18 cellular contexts compared by ENCODE assay signal in genomic region chr5:154677921-154678320, GRCh38.
DNase-seq lines count a peak whose midpoint lies in the region; ATAC-seq, FAIRE-seq and TF ChIP-seq lines count a peak whose summit lies in the region.
"Had no signal": no experiment of that assay in that cellular context is flagged by ENCODE, and none has a peak within 500 bp of the region (broad histone marks: within the 10 kb centered on the region; RNA-seq: fewer than 3 reads in every experiment).

No MANE protein-coding gene starts in this region.

- H3K4me1 Mint-ChIP-seq in MCF 10A (ENCODE audit: insufficient read depth, unreplicated experiment) (peaks cover 7% of the 10 kb centered on the region), type B pancreatic cell (ENCODE audit: unreplicated experiment) (no peaks in the 10 kb centered on the region)
- H3K4me1 Mint-ChIP-seq in CD8-positive, alpha-beta T cell (ENCODE audit: low read depth) = peaks cover 1% of the 10 kb centered on the region
- H3K4me1 Mint-ChIP-seq: activated CD4-positive, alpha-beta T cell treated with anti-CD3 and anti-CD28 coated beads, Interleukin-2, amount 10 ng/mL, durations not matched to agents 7 days and 5 days had no signal

- H3K9ac ChIP-seq in HepG2 (ENCODE audit: insufficient read depth, low read depth, low read length) = no peak overlapping the region
- H3K9ac ChIP-seq: KMS-11 had no signal

- H3K4me1 ChIP-seq in HepG2 (ENCODE audit: insufficient read depth, low read length) (peaks cover 46% of the 10 kb centered on the region), right lobe of liver (peaks cover 0 to 4% (median 0%) of the 10 kb centered on the region in 4 donors), foreskin keratinocyte (peaks cover under 1% of the 10 kb centered on the region), thyroid gland (peaks cover 0 to 4% of the 10 kb centered on the region in 2 donors)
- no peaks in the 10 kb centered on the region for H3K4me1 ChIP-seq in CD8-positive, alpha-beta T cell (ENCODE audit: insufficient read depth, low read length)

- no peaks in the 10 kb centered on the region for H3K36me3 Mint-ChIP-seq in MCF 10A (ENCODE audit: insufficient read depth, unreplicated experiment)
- no peaks in the 10 kb centered on the region for H3K36me3 Mint-ChIP-seq in type B pancreatic cell
- no peaks in the 10 kb centered on the region for H3K36me3 Mint-ChIP-seq in CD8-positive, alpha-beta T cell
- H3K36me3 Mint-ChIP-seq: activated naive CD4-positive, alpha-beta T cell treated with anti-CD3 and anti-CD28 coated beads, Interleukin-2, amount 10 ng/mL, durations not matched to agents 7 days and 5 days had no signal

- no peaks in the 10 kb centered on the region for H4K20me1 ChIP-seq in HepG2 (ENCODE audit: insufficient read depth, low read length)

- H3K27ac ChIP-seq in HepG2 (ENCODE audit: extremely low read length, insufficient read depth, low read length) (no peak overlapping the region), right lobe of liver (no peak overlapping the region), foreskin keratinocyte (no peak overlapping the region), thyroid gland (no peak overlapping the region)
- H3K27ac ChIP-seq in CD8-positive, alpha-beta T cell (ENCODE audit: low read depth, low read length) = no peak overlapping the region
- H3K27ac ChIP-seq: KMS-11 had no signal

- 8% methylated on average over 2 of the region's 2 CpGs for WGBS in HepG2 (ENCODE audit: low lambda C conversion rate)
- 34% methylated on average over 2 of the region's 2 CpGs for WGBS in right lobe of liver (ENCODE audit: insufficient coverage, low coverage, low lambda C conversion rate, missing lambda C conversion rate)
- WGBS in thyroid gland, 2 donors = 13 to 28% methylated on average over 2 of the region's 2 CpGs

- no peak for TF ChIP-seq RAD21 in HepG2 (CRISPR knock-in tag; IDR thresholded peaks at IDR 0.05)

- H3K36me3 ChIP-seq in HepG2 (replicated peaks in 1 of 2; ENCODE audit: control insufficient read depth in 1 of 2, insufficient read depth in 2 of 2, low read length in 2 of 2) = no peaks in the 10 kb centered on the region
- H3K36me3 ChIP-seq in right lobe of liver = no peaks in the 10 kb centered on the region
- H3K36me3 ChIP-seq in thyroid gland = no peaks in the 10 kb centered on the region
- H3K36me3 ChIP-seq in CD8-positive, alpha-beta T cell (ENCODE audit: insufficient read depth, low read length) = no peaks in the 10 kb centered on the region

- no peak for TF ChIP-seq EP300 in HepG2 (IDR thresholded peaks at IDR 0.05; ENCODE audit: low read depth in 2 of 2, low read length in 2 of 2)
- TF ChIP-seq EP300 in HepG2 (CRISPR knock-in tag; IDR thresholded peaks at IDR 0.05; ENCODE audit: borderline replicate concordance) = no peak

- DNase-seq in HepG2 (ENCODE audit: low spot score) (no peak), right lobe of liver (no peak), MCF 10A (ENCODE audit: unreplicated experiment) (peak; percentile 22), foreskin keratinocyte (peak; percentile 40 to 70), type B pancreatic cell (ENCODE audit: extremely low spot score, unreplicated experiment) (no peak), thyroid gland (no peak), posterior cingulate gyrus (no peak)
- DNase-seq in CD8-positive, alpha-beta T cell = no peak
- DNase-seq: activated CD4-positive, alpha-beta T cell treated with anti-CD3 and anti-CD28 coated beads, Interleukin-2, amount 10 ng/mL, durations not matched to agents 7 days and 5 days; activated naive CD4-positive, alpha-beta T cell treated with anti-CD3 and anti-CD28 coated beads, Interleukin-2, amount 10 ng/mL, durations not matched to agents 7 days and 5 days; central memory CD4-positive, alpha-beta T cell; endodermal cell; GDM1; kidney glomerular epithelial cell; NCI-H1436 treated with DMSO at 0.1 percent for 48 hours had no signal

- H3K9me3 Mint-ChIP-seq in MCF 10A (ENCODE audit: unreplicated experiment) (no peaks in the 10 kb centered on the region), type B pancreatic cell (no peaks in the 10 kb centered on the region)
- no peaks in the 10 kb centered on the region for H3K9me3 Mint-ChIP-seq in CD8-positive, alpha-beta T cell
- H3K9me3 Mint-ChIP-seq: activated naive CD4-positive, alpha-beta T cell treated with anti-CD3 and anti-CD28 coated beads, Interleukin-2, amount 10 ng/mL, durations not matched to agents 7 days and 5 days had no signal

- FAIRE-seq in HepG2 (lab: Jason Lieb, UNC) = peak; percentile 62
- FAIRE-seq: TTC549 had no signal

- no peaks in the 10 kb centered on the region for H3K27me3 Mint-ChIP-seq in MCF 10A (ENCODE audit: insufficient read depth, unreplicated experiment)
- H3K27me3 Mint-ChIP-seq in type B pancreatic cell = no peaks in the 10 kb centered on the region
- H3K27me3 Mint-ChIP-seq in CD8-positive, alpha-beta T cell (ENCODE audit: low read depth) = no peaks in the 10 kb centered on the region
- H3K27me3 Mint-ChIP-seq: progenitor cell of endocrine pancreas had no signal

- peak overlapping the region; percentile 21; the same call in 1 of the 2 replicates for H3K4me2 ChIP-seq in HepG2 (ENCODE audit: low read depth, low read length)
- H3K4me2 ChIP-seq: KMS-11 had no signal

- no peak overlapping the region for H3K4me3 ChIP-seq in HepG2 (replicated peaks in 1 of 3; ENCODE audit: insufficient read depth in 1 of 3, low read depth in 2 of 3, low read length in 3 of 3)
- no peak overlapping the region for H3K4me3 ChIP-seq in right lobe of liver
- no peak overlapping the region for H3K4me3 ChIP-seq in thyroid gland (replicated peaks in 1 of 3)
- H3K4me3 ChIP-seq in CD8-positive, alpha-beta T cell (ENCODE audit: low read depth, low read length) = no peak overlapping the region

- POLR2A ChIA-PET in HepG2 (lab: Yijun Ruan, JAX) = interaction anchor here (0.8 to 0.9 kb wide), 2 partner anchors 31 to 36 kb away, joined by 3 to 4 read pairs; no protein-coding TSS in a partner anchor
- POLR2A ChIA-PET in MCF 10A (lab: Yijun Ruan, JAX) = interaction anchor here (0.6 to 2.1 kb wide), 10 partner anchors 8 to 182 kb away, joined by 3 to 7 read pairs (median 3); no protein-coding TSS in a partner anchor
- POLR2A ChIA-PET in CD8-positive, alpha-beta T cell (lab: Charles Lee) = no interaction called here

- in situ Hi-C loops in HepG2 (cut with HindIII; ENCODE audit: extremely low pct_ligation_motif_present, low pct_unique_long_range_greater_than_20kb) = no loop called here

- BruUV-seq in HepG2 (replicated peaks; lab: Mats Ljungman, UMichigan) (no TSS peak), MCF 10A (replicated peaks; lab: Mats Ljungman, UMichigan) (no TSS peak)

- H3K4me3 Mint-ChIP-seq in MCF 10A (ENCODE audit: unreplicated experiment) = no peak overlapping the region
- no peak overlapping the region for H3K4me3 Mint-ChIP-seq in type B pancreatic cell
- H3K4me3 Mint-ChIP-seq in CD8-positive, alpha-beta T cell = no peak overlapping the region
- H3K4me3 Mint-ChIP-seq: activated CD4-positive, alpha-beta T cell treated with anti-CD3 and anti-CD28 coated beads, Interleukin-2, amount 10 ng/mL, durations not matched to agents 7 days and 5 days; activated naive CD4-positive, alpha-beta T cell treated with anti-CD3 and anti-CD28 coated beads, Interleukin-2, amount 10 ng/mL, durations not matched to agents 7 days and 5 days; endodermal cell had no signal

- H3K9me3 ChIP-seq in HepG2 (ENCODE audit: low read length) (no peaks in the 10 kb centered on the region), right lobe of liver (no peaks in the 10 kb centered on the region), thyroid gland (no peaks in the 10 kb centered on the region)
- no peaks in the 10 kb centered on the region for H3K9me3 ChIP-seq in CD8-positive, alpha-beta T cell (ENCODE audit: low read length)

- intact Hi-C loops in HepG2 (cut with micrococcal nuclease; ENCODE audit: unreplicated experiment) = no loop called here
- intact Hi-C loops in right lobe of liver (cut with DNase I) = no loop called here
- intact Hi-C loops in MCF 10A (cut with micrococcal nuclease) = no loop called here
- intact Hi-C loops in thyroid gland (cut with DNase I) = loop anchor here (10.0 kb wide), 1 partner anchor 187 kb away; no protein-coding TSS in a partner anchor
- intact Hi-C loops in posterior cingulate gyrus (cut with DNase I) = no loop called here
- intact Hi-C loops in CD8-positive, alpha-beta T cell (cut with DNase I, micrococcal nuclease) = no loop called here

- ATAC-seq in HepG2 = no peak
- ATAC-seq in right lobe of liver = no peak
- ATAC-seq in foreskin keratinocyte = no peak
- ATAC-seq in CD8-positive, alpha-beta T cell = no peak

- H3K27me3 ChIP-seq in HepG2 (ENCODE audit: control insufficient read depth in 1 of 2, insufficient read depth in 2 of 2, low read length in 2 of 2) = no peaks in the 10 kb centered on the region
- H3K27me3 ChIP-seq in right lobe of liver = no peaks in the 10 kb centered on the region
- H3K27me3 ChIP-seq in foreskin keratinocyte = no peaks in the 10 kb centered on the region
- H3K27me3 ChIP-seq in thyroid gland = no peaks in the 10 kb centered on the region
- H3K27me3 ChIP-seq in CD8-positive, alpha-beta T cell (ENCODE audit: insufficient read depth, low read length) = no peaks in the 10 kb centered on the region

- TF ChIP-seq POLR2A in HepG2 (IDR thresholded peaks at IDR 0.05; ENCODE audit: insufficient read depth in 1 of 2, low read depth in 2 of 2, low read length in 2 of 2) (no peak), right lobe of liver (IDR thresholded peaks at IDR 0.05) (no peak), thyroid gland (IDR thresholded peaks at IDR 0.05) (no peak)

- no peaks in the 10 kb centered on the region for H3K79me2 ChIP-seq in HepG2 (ENCODE audit: insufficient read depth, low read length)

- CTCF ChIA-PET in HepG2 (lab: Yijun Ruan, JAX; ENCODE audit: low intra/inter-chr PET ratio, low total read pairs) (no interaction called here), MCF 10A (lab: Yijun Ruan, JAX) (interaction anchor here (0.6 to 1.6 kb wide), 7 partner anchors 28 to 498 kb away, joined by 3 to 9 read pairs (median 4); no protein-coding TSS in a partner anchor)
- CTCF ChIA-PET in CD8-positive, alpha-beta T cell (lab: Charles Lee) = interaction anchor here (0.7 to 1.2 kb wide), 2 partner anchors 17 to 28 kb away, joined by 3 to 4 read pairs; no protein-coding TSS in a partner anchor

- no peak overlapping the region for H2AFZ ChIP-seq in HepG2 (ENCODE audit: low read length)

- H3K27ac Mint-ChIP-seq in MCF 10A (ENCODE audit: low read depth, unreplicated experiment) = no peak overlapping the region
- H3K27ac Mint-ChIP-seq in type B pancreatic cell = peak overlapping the region; percentile 62
- H3K27ac Mint-ChIP-seq in CD8-positive, alpha-beta T cell = no peak overlapping the region
- H3K27ac Mint-ChIP-seq: activated CD4-positive, alpha-beta T cell treated with anti-CD3 and anti-CD28 coated beads, Interleukin-2, amount 10 ng/mL, durations not matched to agents 7 days and 5 days; activated naive CD4-positive, alpha-beta T cell treated with anti-CD3 and anti-CD28 coated beads, Interleukin-2, amount 10 ng/mL, durations not matched to agents 7 days and 5 days; endodermal cell; progenitor cell of endocrine pancreas had no signal

- no peak for TF ChIP-seq CTCF in HepG2 (CRISPR knock-in tag; IDR thresholded peaks at IDR 0.05)
- no peak for TF ChIP-seq CTCF in right lobe of liver (IDR thresholded peaks at IDR 0.05)
- TF ChIP-seq CTCF in MCF 10A (IDR thresholded peaks at IDR 0.05; ENCODE audit: unreplicated experiment) = no peak
- no peak for TF ChIP-seq CTCF in foreskin keratinocyte (conservative IDR thresholded peaks at IDR 0.05)
- no peak for TF ChIP-seq CTCF in type B pancreatic cell (conservative IDR thresholded peaks at IDR 0.05)
- TF ChIP-seq CTCF in thyroid gland (IDR thresholded peaks at IDR 0.05) = no peak
- no peak for TF ChIP-seq CTCF in CD8-positive, alpha-beta T cell (IDR thresholded peaks at IDR 0.05)

Comparison
In these comparisons a context has a peak if more than half of its experiments do, and no peak if none do; other contexts are left out.
1. DNase-seq: peak in MCF 10A (single experiment) and foreskin keratinocyte (2 of 2); none in HepG2 (single experiment), right lobe of liver (0 of 3), type B pancreatic cell (single experiment), thyroid gland (0 of 2), posterior cingulate gyrus (0 of 10) and CD8-positive, alpha-beta T cell (0 of 7).